In genomic region chr19:10717356-10718204, GRCh38 we compare ENCODE assay signal across 8 cellular contexts. TPM values are rescaled to one million over a fixed set of nuclear protein-coding genes. Genes with fewer than 3 reads are reported as not detected.
DNase-seq lines count a peak whose midpoint lies in the region; ATAC-seq and TF ChIP-seq lines count a peak whose summit lies in the region.

Gene DNM2, plus strand, starts transcription at chr19:10718079. Its CDS starts 164 bp downstream, at chr19:10718243.

- DNase-seq in Daoy (ENCODE audit: low read depth) (peak; percentile 100), GM23248 (peak; percentile 100), LHCN-M2 (ENCODE audit: low read depth) (peak; percentile 100), RPMI8226 (peak; percentile 99), fibroblast of lung (ENCODE audit: low read depth in 2 of 2) (peak; percentile 100)
- peak; percentile 91 to 99 (median 96) for DNase-seq in naive thymus-derived CD8-positive, alpha-beta T cell
- peak; percentile 96 for DNase-seq in stimulated activated naive CD4-positive, alpha-beta T cell treated with Interleukin-2 at 50 U/mL for 16 hours (lab: John Stamatoyannopoulos, UW)

- H3K4me1 Mint-ChIP-seq in activated T-helper 17 cell treated with anti-CD3 and anti-CD28 coated beads, Interleukin-2, amount 50 U/mL, for 72 hours, result peaks cover 6% of the 10 kb centered on the region
- peaks cover 17 to 48% (median 42%) of the 10 kb centered on the region in 4 donors for H3K4me1 Mint-ChIP-seq in naive thymus-derived CD8-positive, alpha-beta T cell

- 1 to 2% methylated on average over 42 to 57 of the region's 57 CpGs for WGBS in GM23248 (ENCODE audit: low coverage in 1 of 2, low lambda C conversion rate in 2 of 2, missing lambda C conversion rate in 2 of 2), 2 experiments

- no peaks in the 10 kb centered on the region for H3K27me3 ChIP-seq in GM23248 (replicated peaks; ENCODE audit: insufficient read depth)
- no peaks in the 10 kb centered on the region for H3K27me3 ChIP-seq in fibroblast of lung (ENCODE audit: control insufficient read depth, insufficient read depth, low read length)

- H3K9me3 ChIP-seq in GM23248 (ENCODE audit: low read depth) (no peaks in the 10 kb centered on the region), fibroblast of lung (ENCODE audit: control insufficient read depth, insufficient read depth, low read depth, low read length) (no peaks in the 10 kb centered on the region)

- peak; percentile 92 for ATAC-seq in activated T-helper 17 cell treated with anti-CD3 and anti-CD28 coated beads, Interleukin-2, amount 50 U/mL, for 72 hours (replicated peaks)
- peak; percentile 87 to 88 for ATAC-seq in naive thymus-derived CD8-positive, alpha-beta T cell

- peaks cover 8% of the 10 kb centered on the region; the same call in 1 of the 2 replicates for H3K4me1 ChIP-seq in GM23248 (ENCODE audit: insufficient read depth)
- H3K4me1 ChIP-seq in fibroblast of lung (ENCODE audit: control insufficient read depth, extremely low read depth, insufficient read depth, low read length), result peaks cover 9% of the 10 kb centered on the region

- POLR2A ChIA-PET in naive thymus-derived CD8-positive, alpha-beta T cell (lab: Charles Lee), result interaction anchor here (0.7 to 5.0 kb wide), 26 partner anchors 14 to 718 kb away, joined by 3 to 62 read pairs (median 6); partner anchors contain the start of genes CARM1, ODAD3, PRKCSH and QTRT1

- H3K9me3 Mint-ChIP-seq in activated T-helper 17 cell treated with anti-CD3 and anti-CD28 coated beads, Interleukin-2, amount 50 U/mL, for 72 hours, result no peaks in the 10 kb centered on the region
- H3K9me3 Mint-ChIP-seq in naive thymus-derived CD8-positive, alpha-beta T cell, result no peaks in the 10 kb centered on the region

- H3K9ac ChIP-seq in GM23248 (peak within 1 kb of the TSS; percentile 87), fibroblast of lung (ENCODE audit: insufficient read depth, low read length) (peak within 1 kb of the TSS; percentile 96)

- H3K27ac ChIP-seq in GM23248 (peak within 1 kb of the TSS; percentile 76), fibroblast of lung (ENCODE audit: insufficient read depth, low read length) (peak within 1 kb of the TSS; percentile 88)

- H3K79me2 ChIP-seq in GM23248 (ENCODE audit: insufficient read depth) (peaks cover 46% of the 10 kb centered on the region), fibroblast of lung (ENCODE audit: control insufficient read depth, insufficient read depth, low read length) (peaks cover 46% of the 10 kb centered on the region)

- H3K4me3 ChIP-seq in GM23248 (peak within 1 kb of the TSS; percentile 85), fibroblast of lung (replicated peaks in 1 of 4; ENCODE audit: control extremely low read depth in 1 of 4, insufficient read depth in 1 of 4, low read depth in 3 of 4, low read length in 4 of 4) (peak within 1 kb of the TSS; percentile 69 to 87 (median 78))

- peak within 1 kb of the TSS; percentile 97 for H3K4me3 Mint-ChIP-seq in activated T-helper 17 cell treated with anti-CD3 and anti-CD28 coated beads, Interleukin-2, amount 50 U/mL, for 72 hours
- H3K4me3 Mint-ChIP-seq in naive thymus-derived CD8-positive, alpha-beta T cell, result peak within 1 kb of the TSS; percentile 85 to 97 (median 93)

- H2AFZ ChIP-seq in GM23248 (peak within 1 kb of the TSS; percentile 86), fibroblast of lung (ENCODE audit: low read length) (peak within 1 kb of the TSS; percentile 77)

- H3K27me3 Mint-ChIP-seq in activated T-helper 17 cell treated with anti-CD3 and anti-CD28 coated beads, Interleukin-2, amount 50 U/mL, for 72 hours, result no peaks in the 10 kb centered on the region
- H3K27me3 Mint-ChIP-seq in naive thymus-derived CD8-positive, alpha-beta T cell, result no peaks in the 10 kb centered on the region

- no peaks in the 10 kb centered on the region for H3K9me2 ChIP-seq in GM23248 (ENCODE audit: insufficient read depth)

- H4K20me1 ChIP-seq in GM23248 (ENCODE audit: insufficient read depth) (peaks cover 22% of the 10 kb centered on the region; the same call in 1 of the 2 replicates), fibroblast of lung (ENCODE audit: control insufficient read depth, extremely low read depth, insufficient read depth, low read length) (no peaks in the 10 kb centered on the region)

- TF ChIP-seq CTCF in fibroblast of lung (conservative IDR thresholded peaks at IDR 0.05 in 1 of 2, IDR thresholded peaks at IDR 0.05 in 1 of 2; ENCODE audit: low read depth in 1 of 2, low read length in 2 of 2), result peak; percentile 66 to 82

- H3F3A ChIP-seq in GM23248 (ENCODE audit: insufficient read depth), result 0 out of 2 replicates have a peak, but pooled peaks cover 20% of the 10 kb centered on the region

- in situ Hi-C loops in GM23248 (cut with MboI), result no loop called here

- peaks cover 8% of the 10 kb centered on the region for H3K36me3 Mint-ChIP-seq in activated T-helper 17 cell treated with anti-CD3 and anti-CD28 coated beads, Interleukin-2, amount 50 U/mL, for 72 hours (ENCODE audit: low read depth)
- peaks cover 0 to 6% (median 0%) of the 10 kb centered on the region in 3 donors for H3K36me3 Mint-ChIP-seq in naive thymus-derived CD8-positive, alpha-beta T cell

- H3K36me3 ChIP-seq in GM23248 (ENCODE audit: low read depth), result no peaks in the 10 kb centered on the region; the same call in 1 of the 2 replicates
- H3K36me3 ChIP-seq in fibroblast of lung (ENCODE audit: control insufficient read depth, insufficient read depth, low read length), result peaks cover 5% of the 10 kb centered on the region

- peak within 1 kb of the TSS; percentile 97 for H3K27ac Mint-ChIP-seq in activated T-helper 17 cell treated with anti-CD3 and anti-CD28 coated beads, Interleukin-2, amount 50 U/mL, for 72 hours
- peak within 1 kb of the TSS; percentile 76 to 96 (median 92) for H3K27ac Mint-ChIP-seq in naive thymus-derived CD8-positive, alpha-beta T cell

- H3K4me2 ChIP-seq in GM23248 (ENCODE audit: unreplicated experiment) (peak within 1 kb of the TSS; percentile 95), fibroblast of lung (ENCODE audit: extremely low read depth, insufficient read depth, low read length) (peak within 1 kb of the TSS; percentile 95)

RNA-seq across cellular contexts. Expression of gene DNM2, which starts in this region (rescaled TPM):
- total RNA-seq in Daoy (2014; rRNA removed; shearing (Covaris generic)), result 41.2 and 52.8 TPM in 2 replicates
- 47.2 and 48.9 TPM in 2 replicates for total RNA-seq in GM23248 (2014; rRNA removed; shearing (Covaris generic))
- polyA plus RNA-seq in GM23248 (2016; fragmentation: Nextera tagmentation; extraction: Ambion mirVana), result 58.7 and 60.5 TPM in 2 replicates
- total RNA-seq in LHCN-M2 (2014; rRNA removed), result 75.3 and 80.3 TPM in 2 replicates
- polyA plus RNA-seq in LHCN-M2 (2012), result 87.0 TPM
- 100 to 1,000 TPM; 185 to 209 TPM for total RNA-seq in activated T-helper 17 cell treated with anti-CD3 and anti-CD28 coated beads, Interleukin-2, amount 50 U/mL, for 72 hours
- 52.9 and 76.8 TPM in 2 replicates for total RNA-seq in fibroblast of lung
- polyA plus RNA-seq in fibroblast of lung, result 42.6 and 48.6 TPM in 2 replicates
- polyA plus RNA-seq in fibroblast of lung (2012), result 63.1 and 73.7 TPM in 2 replicates
- 152 and 202 TPM in 2 replicates for polyA minus RNA-seq in fibroblast of lung (ENCODE audit: low replicate concordance)
- total RNA-seq in naive thymus-derived CD8-positive, alpha-beta T cell, result 100 to 1,000 TPM; 267 to 270 TPM
- polyA plus RNA-seq in naive thymus-derived CD8-positive, alpha-beta T cell, result 10 to 100 TPM; 45.0 to 91.4 (median 60.9) TPM

Comparison
In these comparisons a context has a peak if more than half of its experiments do, and no peak if none do; other contexts are left out.
1. Peak in every context shown above with its lines: DNase-seq, ATAC-seq, H3K4me3 ChIP-seq and H3K27ac ChIP-seq.